In the genomic region with DNA sequence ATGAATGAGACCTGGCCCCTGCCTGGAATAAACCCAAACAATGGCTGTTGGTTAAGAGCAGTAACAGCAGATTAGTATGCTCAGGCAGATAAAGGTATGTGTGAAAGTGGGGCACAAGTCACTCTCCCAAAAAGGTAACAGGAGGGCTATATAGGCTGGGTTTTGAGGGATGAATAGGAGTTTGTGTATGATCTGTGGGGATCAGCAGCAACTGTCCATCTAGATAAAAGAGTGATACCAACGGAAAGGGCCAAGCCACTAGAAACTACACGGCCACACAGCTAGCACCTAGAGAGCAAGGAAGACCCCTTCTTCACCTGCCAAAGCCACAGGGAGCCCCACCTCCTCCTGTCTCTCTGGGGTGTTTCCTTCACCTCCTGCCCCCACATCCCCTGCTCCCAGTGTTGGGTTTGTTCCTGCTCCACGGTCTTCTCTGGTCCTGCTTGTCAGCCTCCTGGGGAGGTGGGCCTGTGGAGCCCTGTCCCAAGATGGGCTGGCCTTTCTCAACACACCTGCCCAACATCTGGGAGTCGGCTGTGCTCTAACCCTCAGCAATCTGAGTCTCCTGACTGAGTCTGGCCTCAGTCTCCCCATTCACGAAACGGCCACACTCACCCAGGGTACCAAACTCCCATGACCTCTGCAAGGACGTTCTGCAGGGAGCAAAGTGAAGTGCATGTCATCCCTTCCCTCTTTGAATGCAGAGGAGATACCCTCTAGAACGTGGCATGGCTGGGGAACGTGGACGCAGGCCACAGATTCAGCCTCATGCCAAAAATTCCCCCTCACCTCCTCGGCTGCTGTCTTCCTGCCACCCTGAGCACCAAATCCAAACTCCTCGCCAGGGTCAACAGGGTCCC, we compare ENCODE assay signal across 1 cellular context.
TF ChIP-seq lines count a peak whose summit lies in the region.

No MANE protein-coding gene starts in this region.

TF ChIP-seq in GM12878, 131 proteins besides CTCF, POLR2A, EP300 and RAD21 (continued from another document):
- TF ChIP-seq, protein P1, sequence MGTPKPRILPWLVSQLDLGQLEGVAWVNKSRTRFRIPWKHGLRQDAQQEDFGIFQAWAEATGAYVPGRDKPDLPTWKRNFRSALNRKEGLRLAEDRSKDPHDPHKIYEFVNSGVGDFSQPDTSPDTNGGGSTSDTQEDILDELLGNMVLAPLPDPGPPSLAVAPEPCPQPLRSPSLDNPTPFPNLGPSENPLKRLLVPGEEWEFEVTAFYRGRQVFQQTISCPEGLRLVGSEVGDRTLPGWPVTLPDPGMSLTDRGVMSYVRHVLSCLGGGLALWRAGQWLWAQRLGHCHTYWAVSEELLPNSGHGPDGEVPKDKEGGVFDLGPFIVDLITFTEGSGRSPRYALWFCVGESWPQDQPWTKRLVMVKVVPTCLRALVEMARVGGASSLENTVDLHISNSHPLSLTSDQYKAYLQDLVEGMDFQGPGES (IDR thresholded peaks at IDR 0.05) = no peak
- TF ChIP-seq RELA (IDR thresholded peaks at IDR 0.05; ENCODE audit: borderline replicate concordance, partially characterized antibody) = no peak
- no peak for TF ChIP-seq STAT1 (conservative IDR thresholded peaks at IDR 0.05)
- TF ChIP-seq HDGF (IDR thresholded peaks at IDR 0.05) = no peak
- TF ChIP-seq NFXL1 (IDR thresholded peaks at IDR 0.05; ENCODE audit: borderline replicate concordance) = no peak
- TF ChIP-seq, protein P2, sequence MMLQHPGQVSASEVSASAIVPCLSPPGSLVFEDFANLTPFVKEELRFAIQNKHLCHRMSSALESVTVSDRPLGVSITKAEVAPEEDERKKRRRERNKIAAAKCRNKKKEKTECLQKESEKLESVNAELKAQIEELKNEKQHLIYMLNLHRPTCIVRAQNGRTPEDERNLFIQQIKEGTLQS (IDR thresholded peaks at IDR 0.05; ENCODE audit: borderline replicate concordance, extremely low read depth, low read depth, low read length) = no peak
- TF ChIP-seq BMI1 (IDR thresholded peaks at IDR 0.05; ENCODE audit: borderline replicate concordance) = no peak
- TF ChIP-seq MXI1 (IDR thresholded peaks at IDR 0.05; ENCODE audit: low read depth, low read length) = no peak
- TF ChIP-seq, protein P3, sequence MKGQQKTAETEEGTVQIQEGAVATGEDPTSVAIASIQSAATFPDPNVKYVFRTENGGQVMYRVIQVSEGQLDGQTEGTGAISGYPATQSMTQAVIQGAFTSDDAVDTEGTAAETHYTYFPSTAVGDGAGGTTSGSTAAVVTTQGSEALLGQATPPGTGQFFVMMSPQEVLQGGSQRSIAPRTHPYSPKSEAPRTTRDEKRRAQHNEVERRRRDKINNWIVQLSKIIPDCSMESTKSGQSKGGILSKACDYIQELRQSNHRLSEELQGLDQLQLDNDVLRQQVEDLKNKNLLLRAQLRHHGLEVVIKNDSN (IDR thresholded peaks at IDR 0.05; ENCODE audit: borderline replicate concordance, extremely low read length, insufficient read depth, low read depth, low read length) = no peak
